Comparison of ENCODE assay signal across 9 cellular contexts in the genomic region with DNA sequence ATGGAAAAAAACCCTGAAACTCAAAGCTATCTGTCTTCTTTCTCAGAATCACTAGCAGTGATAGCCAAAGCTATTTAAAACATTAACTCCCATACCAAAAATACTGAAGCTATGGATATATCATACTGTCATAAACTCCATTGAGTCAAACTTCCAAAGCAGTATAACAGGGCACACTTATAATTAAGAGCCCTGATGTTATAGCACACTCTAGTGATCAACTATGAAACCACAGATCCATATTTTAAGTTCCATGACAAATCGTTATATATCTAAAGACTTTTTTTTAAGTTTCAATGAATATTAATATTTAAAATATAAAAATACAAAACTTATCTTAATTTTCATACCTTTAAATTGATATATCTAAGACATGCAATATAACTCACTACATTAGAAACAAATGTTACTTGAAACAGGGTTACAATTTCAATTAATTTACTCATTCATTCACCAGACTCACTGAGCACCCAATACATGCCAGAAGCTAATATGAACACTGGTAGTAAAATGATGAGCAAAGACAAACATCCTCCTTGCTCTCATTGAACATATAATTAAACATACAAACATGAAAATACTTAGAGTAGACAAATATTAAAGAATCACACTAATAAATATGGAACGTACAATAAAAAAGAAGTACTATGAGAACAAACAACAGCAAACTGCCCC.
DNase-seq lines count a peak whose midpoint lies in the region; ATAC-seq and TF ChIP-seq lines count a peak whose summit lies in the region.
"Had no signal": no experiment of that assay in that cellular context is flagged by ENCODE, and none has a peak within 500 bp of the region (broad histone marks: within the 10 kb centered on the region; RNA-seq: fewer than 3 reads in every experiment).

No MANE protein-coding gene starts in this region.

- TF ChIP-seq CTCF in OCI-LY7 (conservative IDR thresholded peaks at IDR 0.05; ENCODE audit: low read length): peak; percentile 66
- TF ChIP-seq CTCF in esophagus squamous epithelium (IDR thresholded peaks at IDR 0.05): peak in 4 of 6 experiments; percentile 36 to 64 (median 40)
- TF ChIP-seq CTCF in gastrocnemius medialis (IDR thresholded peaks at IDR 0.05 in 4 of 5, conservative IDR thresholded peaks at IDR 0.05 in 1 of 5): peak in 3 of 5 experiments; percentile 20 to 46 (median 34)

- no peaks in the 10 kb centered on the region for H4K20me1 ChIP-seq in OCI-LY7 (ENCODE audit: insufficient read depth, low read length)

- no peak overlapping the region for H2AFZ ChIP-seq in OCI-LY7 (ENCODE audit: low read length)

- H3K9me3 ChIP-seq in OCI-LY7 (ENCODE audit: low read length) (no peaks in the 10 kb centered on the region), esophagus squamous epithelium (no peaks in the 10 kb centered on the region), gastrocnemius medialis (no peaks in the 10 kb centered on the region)

- POLR2A ChIA-PET in OCI-LY7 (lab: Charles Lee): interaction anchor here (0.9 kb wide), 1 partner anchor 451 kb away, joined by 3 read pairs; no protein-coding TSS in a partner anchor

- no peak overlapping the region for H3K27ac ChIP-seq in OCI-LY7 (ENCODE audit: low read depth, low read length, poor library complexity, severe bottlenecking)
- H3K27ac ChIP-seq in esophagus squamous epithelium: no peak overlapping the region
- no peak overlapping the region for H3K27ac ChIP-seq in gastrocnemius medialis

- H3K9me2 ChIP-seq in OCI-LY7 (ENCODE audit: insufficient read depth, low read length): no peaks in the 10 kb centered on the region

- in situ Hi-C loops in gastrocnemius medialis (cut with MboI; ENCODE audit: low sequenced_read_pairs in 4 of 4): no loop called here

- intact Hi-C loops in OCI-LY7 (cut with micrococcal nuclease; ENCODE audit: unreplicated experiment): no loop called here
- intact Hi-C loops in esophagus squamous epithelium (cut with DNase I): no loop called here
- intact Hi-C loops in gastrocnemius medialis (cut with DNase I; ENCODE audit: low total_unique reads): no loop called here

- no peak for TF ChIP-seq POLR2A in esophagus squamous epithelium (IDR thresholded peaks at IDR 0.05)
- TF ChIP-seq POLR2A in gastrocnemius medialis (IDR thresholded peaks at IDR 0.05): no peak

- DNase-seq in OCI-LY7 (ENCODE audit: low spot score) (no peak), esophagus squamous epithelium (lab: John Stamatoyannopoulos, UW) (no peak), gastrocnemius medialis (no peak), RPMI8226 (no peak)
- DNase-seq in activated CD4-positive, alpha-beta T cell treated with anti-CD3 and anti-CD28 coated beads, Interleukin-2, amount 50 U/mL, for 4 hours: no peak
- no peak for DNase-seq in activated CD4-positive, alpha-beta T cell treated with anti-CD3 and anti-CD28 coated beads for 1 hour
- DNase-seq: NCI-H2227 treated with DMSO at 0.1 percent for 48 hours had no signal

- H3K79me2 ChIP-seq in OCI-LY7 (ENCODE audit: insufficient read depth, low read depth, low read length): no peaks in the 10 kb centered on the region

- no peak overlapping the region for H3K4me2 ChIP-seq in OCI-LY7 (ENCODE audit: low read length)

- H3K4me1 ChIP-seq in OCI-LY7 (ENCODE audit: insufficient read depth, low read length, poor library complexity, severe bottlenecking) (no peaks in the 10 kb centered on the region), esophagus squamous epithelium (no peaks in the 10 kb centered on the region), gastrocnemius medialis (no peaks in the 10 kb centered on the region)

- ATAC-seq in GM21390 (IDR thresholded peaks at IDR 0.05; ENCODE audit: unreplicated experiment) (peak; percentile 50), gastrocnemius medialis (peak in 1 of 2 donors; percentile 33), HG03175 (IDR thresholded peaks at IDR 0.05; ENCODE audit: unreplicated experiment) (no peak)

- H3K27me3 ChIP-seq in esophagus squamous epithelium: no peaks in the 10 kb centered on the region
- no peaks in the 10 kb centered on the region for H3K27me3 ChIP-seq in gastrocnemius medialis

- no TSS peak for BruUV-seq in OCI-LY7 (replicated peaks; lab: Mats Ljungman, UMichigan)

- 46 to 61% methylated on average over 2 of the region's 2 CpGs for WGBS in esophagus squamous epithelium, 2 donors

- CTCF ChIA-PET in OCI-LY7 (lab: Charles Lee; ENCODE audit: unreplicated experiment): no interaction called here

- H3K4me3 ChIP-seq in OCI-LY7 (ENCODE audit: low read depth, low read length, poor library complexity, severe bottlenecking) (no peak overlapping the region), esophagus squamous epithelium (no peak overlapping the region), gastrocnemius medialis (no peak overlapping the region)

- H3K36me3 ChIP-seq in OCI-LY7 (ENCODE audit: insufficient read depth, low read length): peaks cover 70% of the 10 kb centered on the region
- H3K36me3 ChIP-seq in esophagus squamous epithelium: peaks cover 0 to 85% (median 5%) of the 10 kb centered on the region in 3 donors
- H3K36me3 ChIP-seq in gastrocnemius medialis: peaks cover 0 to 45% of the 10 kb centered on the region in 2 donors
